In the genomic region with DNA sequence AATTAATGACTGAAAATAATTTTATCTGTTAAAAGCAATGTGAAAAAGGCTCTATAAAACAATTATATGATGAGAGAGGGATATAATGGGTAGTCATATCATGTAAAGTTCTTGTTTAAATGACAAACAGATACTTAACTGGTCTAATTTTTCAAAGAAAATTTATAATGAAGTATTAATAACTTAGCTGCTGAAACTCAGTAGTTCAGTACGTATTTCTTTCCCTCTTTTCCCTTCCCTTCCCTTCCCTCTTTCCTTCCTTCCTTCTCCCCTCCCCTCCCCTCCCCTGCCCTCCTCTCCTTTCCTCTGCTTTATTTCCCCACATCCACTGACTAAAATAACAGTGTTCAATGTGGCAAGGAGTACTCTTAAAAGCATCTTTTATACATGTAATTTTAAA, we compare ENCODE assay signal across 8 cellular contexts.
"Had no signal": no experiment of that assay in that cellular context is flagged by ENCODE, and none has a peak within 500 bp of the region (broad histone marks: within the 10 kb centered on the region; RNA-seq: fewer than 3 reads in every experiment).

No MANE protein-coding gene starts in this region.

- FAIRE-seq: G401.6, GM12878, GM12891, GM12892, GM18507, GM19239 had no signal

- DNase-seq: GDM1, GF-D8 had no signal

- ATAC-seq: GM12878 had no signal

- H3K4me3 ChIP-seq: GM12878 had no signal
